17 cellular contexts compared by ENCODE assay signal in the genomic region with DNA sequence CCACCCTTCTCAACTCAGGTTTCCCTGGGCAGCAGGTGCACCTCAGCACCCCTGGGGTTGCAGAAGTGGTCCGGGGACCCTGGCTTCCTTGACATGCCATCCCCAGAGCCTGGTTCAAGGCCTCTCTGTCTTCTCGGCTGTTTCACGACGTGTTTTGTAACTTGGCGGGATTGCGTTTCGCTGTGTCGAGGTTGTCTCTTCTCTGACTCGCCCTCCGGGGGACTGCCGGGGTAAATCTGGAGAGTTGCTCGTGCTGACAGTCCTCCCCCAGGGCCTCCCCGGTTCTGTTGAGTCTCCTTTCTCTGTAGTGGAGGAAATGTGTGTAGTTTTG. TPM values are rescaled to one million over a fixed set of nuclear protein-coding genes. Genes with fewer than 3 reads are reported as not detected.
"Had no signal": no experiment of that assay in that cellular context is flagged by ENCODE, and none has a peak within 500 bp of the region (broad histone marks: within the 10 kb centered on the region; RNA-seq: fewer than 3 reads in every experiment).

No MANE protein-coding gene starts in this region.

- H3K4me1 Mint-ChIP-seq: activated B cell treated with CpG ODN at 0.5 μM for 24 hours; activated CD8-positive, alpha-beta memory T cell treated with anti-CD3 and anti-CD28 coated beads, Interleukin-2, amount 10 ng/mL, durations not matched to agents 7 days and 5 days; activated naive CD8-positive, alpha-beta T cell treated with anti-CD3 and anti-CD28 coated beads, Interleukin-2, amount 50 U/mL, for 24 hours; central memory CD8-positive, alpha-beta T cell had no signal

- DNase-seq: NCI-H446 treated with DMSO at 0.1 percent for 48 hours, NCI-H524 treated with DMSO at 0.1 percent for 48 hours had no signal

- H3K9me3 Mint-ChIP-seq: activated B cell treated with CpG ODN at 0.5 μM for 24 hours; activated CD4-positive, alpha-beta T cell treated with anti-CD3 and anti-CD28 coated beads, Interleukin-2, amount 10 ng/mL, durations not matched to agents 24 days and 14 days; activated naive CD4-positive, alpha-beta T cell treated with anti-CD3 and anti-CD28 coated beads, Interleukin-2, amount 50 U/mL, for 72 hours; activated naive CD8-positive, alpha-beta T cell treated with anti-CD3 and anti-CD28 coated beads, Interleukin-2, amount 50 U/mL, for 24 hours; activated T-cell treated with anti-CD3 and anti-CD28 coated beads, Interleukin-2, amount 50 U/mL, for 4 hours; central memory CD8-positive, alpha-beta T cell had no signal

- H3K36me3 Mint-ChIP-seq: activated CD8-positive, alpha-beta memory T cell treated with anti-CD3 and anti-CD28 coated beads, Interleukin-2, amount 10 ng/mL, durations not matched to agents 7 days and 5 days; activated naive CD4-positive, alpha-beta T cell treated with anti-CD3 and anti-CD28 coated beads, Interleukin-2, amount 50 U/mL, for 72 hours; brain had no signal

- H3K4me3 ChIP-seq: SJSA1 had no signal

- H3K4me3 Mint-ChIP-seq: activated B cell treated with CpG ODN at 0.5 μM for 24 hours; activated CD4-positive, alpha-beta T cell treated with anti-CD3 and anti-CD28 coated beads, Interleukin-2, amount 10 ng/mL, durations not matched to agents 24 days and 14 days; activated CD8-positive, alpha-beta memory T cell treated with anti-CD3 and anti-CD28 coated beads, Interleukin-2, amount 10 ng/mL, durations not matched to agents 7 days and 5 days; activated naive CD8-positive, alpha-beta T cell treated with anti-CD3 and anti-CD28 coated beads, Interleukin-2, amount 50 U/mL, for 24 hours; activated T-cell treated with anti-CD3 and anti-CD28 coated beads, Interleukin-2, amount 50 U/mL, for 4 hours; brain; central memory CD8-positive, alpha-beta T cell; T-helper 17 cell had no signal

- H3K27me3 Mint-ChIP-seq: activated B cell treated with CpG ODN at 0.5 μM for 24 hours; activated CD8-positive, alpha-beta memory T cell treated with anti-CD3 and anti-CD28 coated beads, Interleukin-2, amount 10 ng/mL, durations not matched to agents 7 days and 5 days; brain had no signal

- H3K27ac Mint-ChIP-seq: activated B cell treated with CpG ODN at 0.5 μM for 24 hours; activated CD4-positive, alpha-beta T cell treated with anti-CD3 and anti-CD28 coated beads, Interleukin-2, amount 10 ng/mL, durations not matched to agents 24 days and 14 days; activated CD8-positive, alpha-beta memory T cell treated with anti-CD3 and anti-CD28 coated beads, Interleukin-2, amount 10 ng/mL, durations not matched to agents 7 days and 5 days; activated naive CD4-positive, alpha-beta T cell treated with anti-CD3 and anti-CD28 coated beads, Interleukin-2, amount 50 U/mL, for 72 hours; activated naive CD8-positive, alpha-beta T cell treated with anti-CD3 and anti-CD28 coated beads, Interleukin-2, amount 50 U/mL, for 24 hours; T-helper 17 cell had no signal

- ATAC-seq: SK-N-SH treated with all-trans-retinoic acid at 6 μM for 48 hours had no signal

RNA-seq across cellular contexts. Expression of gene MEG3, which starts 25.6 kb away (rescaled TPM):
- total RNA-seq: activated B cell treated with CpG ODN at 0.5 μM for 24 hours; activated CD4-positive, alpha-beta T cell treated with anti-CD3 and anti-CD28 coated beads, Interleukin-2, amount 10 ng/mL, durations not matched to agents 24 days and 14 days; activated CD8-positive, alpha-beta memory T cell treated with anti-CD3 and anti-CD28 coated beads, Interleukin-2, amount 10 ng/mL, durations not matched to agents 7 days and 5 days; activated naive CD4-positive, alpha-beta T cell treated with anti-CD3 and anti-CD28 coated beads, Interleukin-2, amount 50 U/mL, for 72 hours; astrocyte; MCF 10A; OCI-LY7 had no signal

RNA-seq across cellular contexts. Expression of gene RTL1, which starts 52.0 kb away (rescaled TPM):
- total RNA-seq: activated B cell treated with CpG ODN at 0.5 μM for 24 hours; activated CD4-positive, alpha-beta T cell treated with anti-CD3 and anti-CD28 coated beads, Interleukin-2, amount 10 ng/mL, durations not matched to agents 24 days and 14 days; activated CD8-positive, alpha-beta memory T cell treated with anti-CD3 and anti-CD28 coated beads, Interleukin-2, amount 10 ng/mL, durations not matched to agents 7 days and 5 days; activated naive CD4-positive, alpha-beta T cell treated with anti-CD3 and anti-CD28 coated beads, Interleukin-2, amount 50 U/mL, for 72 hours; activated T-cell treated with anti-CD3 and anti-CD28 coated beads, Interleukin-2, amount 50 U/mL, for 4 hours; MCF 10A; OCI-LY7; RPMI7951; SJSA1; T-helper 17 cell had no signal
